Comparison of ENCODE assay signal across 8 cellular contexts in genomic region chr10:6239213-6239991, GRCh38. TPM values are rescaled to one million over a fixed set of nuclear protein-coding genes. Genes with fewer than 3 reads are reported as not detected.
DNase-seq lines count a peak whose midpoint lies in the region; ATAC-seq and TF ChIP-seq lines count a peak whose summit lies in the region.

No MANE protein-coding gene starts in this region.

- H3K9me3 ChIP-seq in naive thymus-derived CD4-positive, alpha-beta T cell (ENCODE audit: control insufficient read depth in 2 of 3, low read length in 3 of 3): no peaks in the 10 kb centered on the region
- no peaks in the 10 kb centered on the region for H3K9me3 ChIP-seq in suprapubic skin

- TF ChIP-seq POLR2A in suprapubic skin (IDR thresholded peaks at IDR 0.05): no peak

- DNase-seq in CD14-positive monocyte (ENCODE audit: low spot score) (peak; percentile 93), KBM-7 (peak; percentile 88), chondrocyte (ENCODE audit: low spot score) (peak; percentile 30), suprapubic skin (ENCODE audit: low spot score in 2 of 2) (no peak), NCI-H510A (lab: John Stamatoyannopoulos, UW) (no peak), NCI-H82 (lab: John Stamatoyannopoulos, UW) (no peak)
- peak; percentile 84 for DNase-seq in activated CD4-positive, alpha-beta T cell treated with anti-CD3 and anti-CD28 coated beads for 36 hours
- peak in 1 of 9 donors; percentile 69 for DNase-seq in naive thymus-derived CD4-positive, alpha-beta T cell

- H3K36me3 Mint-ChIP-seq in CD14-positive monocyte (peaks cover 38 to 51% of the 10 kb centered on the region in 2 donors), chondrocyte (ENCODE audit: low read depth) (peaks cover 13% of the 10 kb centered on the region)
- peaks cover 53% of the 10 kb centered on the region for H3K36me3 Mint-ChIP-seq in activated CD4-positive, alpha-beta T cell treated with anti-CD3 and anti-CD28 coated beads for 36 hours (ENCODE audit: low read depth)
- peaks cover 8 to 52% (median 28%) of the 10 kb centered on the region in 5 donors for H3K36me3 Mint-ChIP-seq in naive thymus-derived CD4-positive, alpha-beta T cell

- TF ChIP-seq EP300 in suprapubic skin (IDR thresholded peaks at IDR 0.05): no peak

- H3K27me3 ChIP-seq in naive thymus-derived CD4-positive, alpha-beta T cell (ENCODE audit: control insufficient read depth in 2 of 2, insufficient read depth in 2 of 2, low read length in 2 of 2): no peaks in the 10 kb centered on the region
- no peaks in the 10 kb centered on the region for H3K27me3 ChIP-seq in suprapubic skin

- 67% methylated on average over 13 of the region's 15 CpGs for WGBS in suprapubic skin

- H3K27me3 Mint-ChIP-seq in CD14-positive monocyte (ENCODE audit: low read depth in 3 of 3): peaks cover 0 to 2% (median 1%) of the 10 kb centered on the region in 3 donors
- no peaks in the 10 kb centered on the region for H3K27me3 Mint-ChIP-seq in activated CD4-positive, alpha-beta T cell treated with anti-CD3 and anti-CD28 coated beads for 36 hours
- H3K27me3 Mint-ChIP-seq in chondrocyte (ENCODE audit: low read depth): no peaks in the 10 kb centered on the region
- no peaks in the 10 kb centered on the region for H3K27me3 Mint-ChIP-seq in naive thymus-derived CD4-positive, alpha-beta T cell

- intact Hi-C loops in CD14-positive monocyte (cut with micrococcal nuclease): loop anchor here in 1 of 2 donors (5.0 to 10.0 kb wide), 2 partner anchors 33 to 165 kb away; no protein-coding TSS in a partner anchor
- intact Hi-C loops in activated CD4-positive, alpha-beta T cell treated with anti-CD3 and anti-CD28 coated beads for 36 hours (cut with DNase I, micrococcal nuclease): loop anchor here (1.0 to 10.0 kb wide), 3 partner anchors 31 to 165 kb away; no protein-coding TSS in a partner anchor
- intact Hi-C loops in naive thymus-derived CD4-positive, alpha-beta T cell (cut with micrococcal nuclease): loop anchor here (2.0 to 10.0 kb wide), 2 partner anchors 31 to 105 kb away; no protein-coding TSS in a partner anchor

- H3K4me3 Mint-ChIP-seq in CD14-positive monocyte (peak overlapping the region in 1 of 2 donors; percentile 28), chondrocyte (ENCODE audit: unreplicated experiment) (no peak overlapping the region)
- no peak overlapping the region for H3K4me3 Mint-ChIP-seq in activated CD4-positive, alpha-beta T cell treated with anti-CD3 and anti-CD28 coated beads for 36 hours
- H3K4me3 Mint-ChIP-seq in naive thymus-derived CD4-positive, alpha-beta T cell: peak overlapping the region in 1 of 10 donors; percentile 43

- H3K36me3 ChIP-seq in naive thymus-derived CD4-positive, alpha-beta T cell (ENCODE audit: control insufficient read depth in 2 of 3, insufficient read depth in 3 of 3, low read length in 3 of 3): peaks cover 0 to 10% (median 0%) of the 10 kb centered on the region in 3 experiments
- peaks cover 24% of the 10 kb centered on the region for H3K36me3 ChIP-seq in suprapubic skin

- H3K9me3 Mint-ChIP-seq in CD14-positive monocyte (no peaks in the 10 kb centered on the region), chondrocyte (ENCODE audit: low read depth) (no peaks in the 10 kb centered on the region)
- H3K9me3 Mint-ChIP-seq in activated CD4-positive, alpha-beta T cell treated with anti-CD3 and anti-CD28 coated beads for 36 hours (ENCODE audit: low read depth): peaks cover 4% of the 10 kb centered on the region
- H3K9me3 Mint-ChIP-seq in naive thymus-derived CD4-positive, alpha-beta T cell: peaks cover 0 to 5% (median 0%) of the 10 kb centered on the region in 11 donors

- H3K27ac Mint-ChIP-seq in CD14-positive monocyte (peak overlapping the region; percentile 25 to 88 (median 82)), chondrocyte (ENCODE audit: unreplicated experiment) (peak overlapping the region; percentile 73)
- peak overlapping the region; percentile 45 for H3K27ac Mint-ChIP-seq in activated CD4-positive, alpha-beta T cell treated with anti-CD3 and anti-CD28 coated beads for 36 hours
- peak overlapping the region in 4 of 9 donors; percentile 4 to 57 (median 40) for H3K27ac Mint-ChIP-seq in naive thymus-derived CD4-positive, alpha-beta T cell

- TF ChIP-seq CTCF in CD14-positive monocyte (IDR thresholded peaks at IDR 0.05) (no peak), chondrocyte (IDR thresholded peaks at IDR 0.05) (no peak), suprapubic skin (IDR thresholded peaks at IDR 0.05) (no peak)

- in situ Hi-C loops in KBM-7 (cut with MboI; ENCODE audit: low pct_unique_long_range_greater_than_20kb, low sequenced_read_pairs): no loop called here

- H3K4me1 Mint-ChIP-seq in CD14-positive monocyte: peaks cover 24% of the 10 kb centered on the region
- H3K4me1 Mint-ChIP-seq in activated CD4-positive, alpha-beta T cell treated with anti-CD3 and anti-CD28 coated beads for 36 hours: peaks cover 23% of the 10 kb centered on the region
- peaks cover 51% of the 10 kb centered on the region for H3K4me1 Mint-ChIP-seq in chondrocyte (ENCODE audit: low read depth)
- H3K4me1 Mint-ChIP-seq in naive thymus-derived CD4-positive, alpha-beta T cell: peaks cover 0 to 41% (median 0%) of the 10 kb centered on the region in 7 donors

- peaks cover 0 to 8% of the 10 kb centered on the region in 2 donors for H3K4me1 ChIP-seq in naive thymus-derived CD4-positive, alpha-beta T cell (ENCODE audit: control insufficient read depth in 2 of 2, insufficient read depth in 2 of 2, low read length in 2 of 2)
- peaks cover 9% of the 10 kb centered on the region for H3K4me1 ChIP-seq in suprapubic skin

- POLR2A ChIA-PET in activated CD4-positive, alpha-beta T cell treated with anti-CD3 and anti-CD28 coated beads for 36 hours (lab: Charles Lee): no interaction called here
- POLR2A ChIA-PET in naive thymus-derived CD4-positive, alpha-beta T cell (lab: Charles Lee): no interaction called here

- CTCF ChIA-PET in activated CD4-positive, alpha-beta T cell treated with anti-CD3 and anti-CD28 coated beads for 36 hours (lab: Charles Lee): interaction anchor here (0.6 to 1.7 kb wide), 3 partner anchors 35 to 162 kb away, joined by 3 to 9 read pairs (median 4); no protein-coding TSS in a partner anchor
- CTCF ChIA-PET in naive thymus-derived CD4-positive, alpha-beta T cell (lab: Charles Lee): interaction anchor here (0.5 kb wide), 1 partner anchor 331 kb away, joined by 3 read pairs; no protein-coding TSS in a partner anchor

- no peak overlapping the region for H3K27ac ChIP-seq in naive thymus-derived CD4-positive, alpha-beta T cell (ENCODE audit: low read depth, low read length)
- H3K27ac ChIP-seq in suprapubic skin: peak overlapping the region; percentile 33

- no peak overlapping the region for H3K4me3 ChIP-seq in naive thymus-derived CD4-positive, alpha-beta T cell (ENCODE audit: low read length)
- no peak overlapping the region for H3K4me3 ChIP-seq in suprapubic skin

- peak; percentile 92 for ATAC-seq in activated CD4-positive, alpha-beta T cell treated with anti-CD3 and anti-CD28 coated beads for 36 hours
- ATAC-seq in naive thymus-derived CD4-positive, alpha-beta T cell: peak; percentile 82

RNA-seq across cellular contexts. Expression of gene PFKFB3, which starts 36.7 kb away (rescaled TPM):
- polyA plus RNA-seq in CD14-positive monocyte: 10 to 100 TPM; 12.2 to 15.8 TPM
- 100 to 1,000 TPM; 133 to 183 TPM for total RNA-seq in activated CD4-positive, alpha-beta T cell treated with anti-CD3 and anti-CD28 coated beads for 36 hours
- total RNA-seq in chondrocyte: 40.3 to 46.5 TPM (median 41.6 TPM) in 3 replicates
- total RNA-seq in naive thymus-derived CD4-positive, alpha-beta T cell: 100 to 1,000 TPM in 1 of 5 experiments, 10 to 100 TPM in 4; 65.9 to 129 (median 80.5) TPM
- 10 to 100 TPM in 1 of 2 donors, 1 to 10 TPM in 1; 2.3 to 13.0 TPM for polyA plus RNA-seq in naive thymus-derived CD4-positive, alpha-beta T cell
- 100 to 1,000 TPM in 1 of 4 donors, 10 to 100 TPM in 3; 40.1 to 115 (median 52.2) TPM for total RNA-seq in suprapubic skin

Comparison
In these comparisons a context has a peak if more than half of its experiments do, and no peak if none do; other contexts are left out.
1. DNase-seq: peak in CD14-positive monocyte (single experiment), KBM-7 (single experiment), activated CD4-positive, alpha-beta T cell treated with anti-CD3 and anti-CD28 coated beads for 36 hours (single experiment) and chondrocyte (single experiment); none in suprapubic skin (0 of 2), NCI-H510A (single experiment) and NCI-H82 (single experiment).